18 cellular contexts compared by ENCODE assay signal in genomic region chr9:86315088-86315487, GRCh38. TPM values are rescaled to one million over a fixed set of nuclear protein-coding genes. Genes with fewer than 3 reads are reported as not detected.
"Had no signal": no experiment of that assay in that cellular context is flagged by ENCODE, and none has a peak within 500 bp of the region (broad histone marks: within the 10 kb centered on the region; RNA-seq: fewer than 3 reads in every experiment).

No MANE protein-coding gene starts in this region.

- H3K9me3 ChIP-seq: ovary, sigmoid colon, stomach, testis, upper lobe of right lung had no signal

- ATAC-seq: activated T-cell treated with anti-CD3 and anti-CD28 coated beads, Interleukin-2, amount 50 U/mL, for 4 hours; upper lobe of right lung had no signal

- H3K36me3 ChIP-seq: ovary had no signal

- DNase-seq: activated CD4-positive, alpha-beta T cell treated with anti-CD3 and anti-CD28 coated beads, Interleukin-2, amount 50 U/mL, for 4 hours; activated CD4-positive, CD25-positive, alpha-beta regulatory T cell treated with anti-CD3 and anti-CD28 coated beads, Interleukin-2, amount 50 U/mL, for 72 hours; activated naive CD8-positive, alpha-beta T cell treated with anti-CD3 and anti-CD28 coated beads for 36 hours; activated T-cell treated with anti-CD3 and anti-CD28 coated beads, Interleukin-2, amount 50 U/mL, for 4 hours; aorta; endodermal cell; erythroblast; islet precursor cell; midbrain; ovary; sigmoid colon; stimulated activated CD4-positive, alpha-beta T cell treated with anti-CD3 and anti-CD28 coated beads, Interleukin-1b, Interleukin-23, amount 100 ng/mL, for 48 hours; stomach; T-helper 9 cell; testis; upper lobe of right lung had no signal

- H3K4me1 Mint-ChIP-seq: activated naive CD8-positive, alpha-beta T cell treated with anti-CD3 and anti-CD28 coated beads for 36 hours had no signal

- H3K9me3 Mint-ChIP-seq: activated naive CD8-positive, alpha-beta T cell treated with anti-CD3 and anti-CD28 coated beads for 36 hours; activated T-cell treated with anti-CD3 and anti-CD28 coated beads, Interleukin-2, amount 50 U/mL, for 4 hours had no signal

- H3K27ac ChIP-seq: sigmoid colon, stomach, testis, upper lobe of right lung had no signal

- H3K27me3 ChIP-seq: ovary, sigmoid colon, stomach, testis, upper lobe of right lung had no signal

- H3K27me3 Mint-ChIP-seq: activated naive CD8-positive, alpha-beta T cell treated with anti-CD3 and anti-CD28 coated beads for 36 hours had no signal

- H3K27ac Mint-ChIP-seq: activated naive CD8-positive, alpha-beta T cell treated with anti-CD3 and anti-CD28 coated beads for 36 hours; endodermal cell had no signal

- H3K4me3 ChIP-seq: lung, ovary, sigmoid colon, stomach, testis, upper lobe of right lung had no signal

- H3K4me1 ChIP-seq: sigmoid colon, testis, upper lobe of right lung had no signal

- H3K4me3 Mint-ChIP-seq: activated naive CD8-positive, alpha-beta T cell treated with anti-CD3 and anti-CD28 coated beads for 36 hours; activated T-cell treated with anti-CD3 and anti-CD28 coated beads, Interleukin-2, amount 50 U/mL, for 4 hours; endodermal cell had no signal

RNA-seq across cellular contexts. Expression of gene C9orf153, which starts 55.6 kb away (rescaled TPM):
- total RNA-seq: dermis microvascular lymphatic vessel endothelial cell had no signal
- polyA plus RNA-seq: aorta, stomach had no signal
